ENCODE assay signal across 29 cellular contexts in the genomic region with DNA sequence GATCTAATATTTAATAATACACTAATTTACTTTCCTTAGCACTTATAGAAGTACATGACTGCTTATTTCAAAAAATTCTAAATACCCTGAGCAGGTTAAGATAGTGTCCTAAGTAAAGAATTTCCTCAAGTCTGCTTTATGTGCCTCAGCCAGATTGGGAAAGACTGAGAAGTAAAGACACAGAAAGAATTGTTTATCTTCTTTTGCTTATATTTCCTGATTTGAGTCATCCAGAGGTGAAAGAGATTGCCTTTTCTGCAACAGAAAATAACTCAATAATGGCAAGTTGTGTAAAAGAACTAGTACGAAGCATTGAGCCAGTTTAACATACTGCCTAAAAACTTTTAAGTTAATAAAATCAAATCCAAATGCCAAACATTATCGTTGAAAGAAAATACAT.
"Had no signal": no experiment of that assay in that cellular context is flagged by ENCODE, and none has a peak within 500 bp of the region (broad histone marks: within the 10 kb centered on the region; RNA-seq: fewer than 3 reads in every experiment).

No MANE protein-coding gene starts in this region.

- H3K27ac ChIP-seq: breast epithelium, coronary artery, dorsolateral prefrontal cortex, heart right ventricle, spleen, tibial nerve, WERI-Rb-1 had no signal

- H3K9me3 ChIP-seq: breast epithelium, heart right ventricle, spleen, tibial nerve had no signal

- H3K4me3 ChIP-seq: breast epithelium, coronary artery, dorsolateral prefrontal cortex, heart right ventricle, spleen, tibial nerve had no signal

- H3K36me3 ChIP-seq: breast epithelium had no signal

- DNase-seq: activated CD4-positive, alpha-beta T cell treated with anti-CD3 and anti-CD28 coated beads for 48 hours; activated CD4-positive, alpha-beta T cell treated with anti-CD3 and anti-CD28 coated beads, Interleukin-2, amount 50 U/mL, for 48 hours; activated CD8-positive, alpha-beta memory T cell treated with anti-CD3 and anti-CD28 coated beads, Interleukin-2, amount 50 U/mL, for 4 hours; activated effector memory CD4-positive, alpha-beta T cell treated with anti-CD3 and anti-CD28 coated beads, Interleukin-2, amount 50 U/mL, for 16 hours; activated naive CD4-positive, alpha-beta T cell treated with anti-CD3 and anti-CD28 coated beads for 36 hours; activated naive CD8-positive, alpha-beta T cell treated with anti-CD3 and anti-CD28 coated beads for 36 hours; activated T-cell treated with anti-CD3 and anti-CD28 coated beads, Interleukin-2, amount 50 U/mL, for 1 hour; amygdala; cerebellar nuclear complex; dorsolateral prefrontal cortex; effector memory CD4-positive, alpha-beta T cell; foreskin melanocyte; heart right ventricle; islet precursor cell; left colon; naive thymus-derived CD8-positive, alpha-beta T cell; nucleus accumbens; right cardiac atrium; spleen; stimulated activated CD4-positive, alpha-beta T cell treated with anti-CD3 and anti-CD28 coated beads, Interleukin-2, amount 100 ng/mL, for 48 hours; stimulated activated naive CD4-positive, alpha-beta T cell treated with Interleukin-2 at 50 U/mL for 16 hours; T-helper 17 cell; T1000; WERI-Rb-1 had no signal

- ATAC-seq: activated CD4-positive, CD25-positive, alpha-beta regulatory T cell treated with anti-CD3 and anti-CD28 coated beads, Interleukin-2, amount 50 U/mL, for 24 hours; heart right ventricle; left colon; naive thymus-derived CD8-positive, alpha-beta T cell; right cardiac atrium; SK-N-SH treated with all-trans-retinoic acid at 6 μM for 48 hours; T-helper 17 cell had no signal

- H3K4me1 ChIP-seq: breast epithelium, heart right ventricle, spleen, tibial nerve had no signal

- H3K27me3 ChIP-seq: breast epithelium, dorsolateral prefrontal cortex, heart right ventricle, spleen, tibial nerve had no signal
